8 cellular contexts compared by ENCODE assay signal in genomic region chr6:39166189-39166917, GRCh38. TPM values are rescaled to one million over a fixed set of nuclear protein-coding genes. Genes with fewer than 3 reads are reported as not detected.
DNase-seq lines count a peak whose midpoint lies in the region; ATAC-seq and TF ChIP-seq lines count a peak whose summit lies in the region.

No MANE protein-coding gene starts in this region.

- no peaks in the 10 kb centered on the region for H3K79me2 ChIP-seq in GM23338 (replicated peaks; ENCODE audit: insufficient read depth)

- H4K20me1 ChIP-seq in GM23338 (replicated peaks; ENCODE audit: insufficient read depth) = no peaks in the 10 kb centered on the region; the same call in 1 of the 2 replicates

- H3K4me3 ChIP-seq in GM23338 = no peak overlapping the region
- H3K4me3 ChIP-seq in brain microvascular endothelial cell (ENCODE audit: low read depth, low read length) = no peak overlapping the region

- no peaks in the 10 kb centered on the region for H3K9me2 ChIP-seq in GM23338 (ENCODE audit: insufficient read depth)

- H3K36me3 Mint-ChIP-seq in GM23338 (ENCODE audit: low read depth) (peaks cover 8% of the 10 kb centered on the region; the same call in 2 of the 3 replicates), immature natural killer cell (no peaks in the 10 kb centered on the region)

- H3K27ac Mint-ChIP-seq in GM23338 (no peak overlapping the region), immature natural killer cell (no peak overlapping the region)

- H3K4me2 ChIP-seq in GM23338 = no peak overlapping the region

- in situ Hi-C loops in brain microvascular endothelial cell (cut with HindIII; ENCODE audit: low pct_ligation_motif_present, low sequenced_read_pairs) = no loop called here

- H3K27ac ChIP-seq in GM23338 (ENCODE audit: low read depth) = no peak overlapping the region
- H3K27ac ChIP-seq in VCaP = no peak overlapping the region
- H3K27ac ChIP-seq in brain microvascular endothelial cell = no peak overlapping the region

- H3K27me3 Mint-ChIP-seq in GM23338 (ENCODE audit: insufficient read depth, low read depth, poor library complexity) = peaks cover 12% of the 10 kb centered on the region
- peaks cover 0 to 8% (median 5%) of the 10 kb centered on the region in 3 donors for H3K27me3 Mint-ChIP-seq in immature natural killer cell (ENCODE audit: low read depth in 3 of 3)

- peak; percentile 86 to 100 for TF ChIP-seq CTCF in GM23338 (conservative IDR thresholded peaks at IDR 0.05; ENCODE audit: low read depth in 2 of 2)
- peak; percentile 93 for TF ChIP-seq CTCF in VCaP (conservative IDR thresholded peaks at IDR 0.05)
- peak; percentile 92 for TF ChIP-seq CTCF in brain microvascular endothelial cell (IDR thresholded peaks at IDR 0.05; ENCODE audit: low read depth, low read length, missing control alignments)

- H3F3A ChIP-seq in GM23338 (replicated peaks; ENCODE audit: low read depth) = no peaks in the 10 kb centered on the region

- peaks cover under 1% of the 10 kb centered on the region; the same call in 1 of the 3 replicates for H3K9me3 Mint-ChIP-seq in GM23338
- no peaks in the 10 kb centered on the region for H3K9me3 Mint-ChIP-seq in immature natural killer cell

- H2AFZ ChIP-seq in GM23338 = no peak overlapping the region

- DNase-seq in C1 segment of cervical spinal cord (lab: John Stamatoyannopoulos, UW) (peak in 10 of 14 donors; percentile 12 to 71 (median 31)), GM23338 (ENCODE audit: low spot score) (peak; percentile 96), NCI-H2107 (lab: John Stamatoyannopoulos, UW) (peak; percentile 42), brain microvascular endothelial cell (peak; percentile 46), immature natural killer cell (peak; percentile 55 to 70 (median 63))
- peak; percentile 73 to 84 for DNase-seq in stimulated activated CD4-positive, alpha-beta T cell treated with anti-CD3 and anti-CD28 coated beads, Interleukin-15, amount 100 ng/mL, for 48 hours (ENCODE audit: low read depth in 2 of 2)

- ATAC-seq in GM23338 (peak; percentile 97), HG03565 (IDR thresholded peaks at IDR 0.05; ENCODE audit: unreplicated experiment) (no peak)

- peaks cover 5% of the 10 kb centered on the region; the same call in 2 of the 3 replicates for H3K4me1 Mint-ChIP-seq in GM23338
- peaks cover 2 to 5% of the 10 kb centered on the region in 2 donors for H3K4me1 Mint-ChIP-seq in immature natural killer cell

- H3K27me3 ChIP-seq in GM23338 (ENCODE audit: insufficient read depth) (no peaks in the 10 kb centered on the region), brain microvascular endothelial cell (replicated peaks) (no peaks in the 10 kb centered on the region)

- H3K4me1 ChIP-seq in GM23338 (ENCODE audit: insufficient read depth) = no peaks in the 10 kb centered on the region

- H3K4me3 Mint-ChIP-seq in GM23338 = no peak overlapping the region
- peak overlapping the region in 1 of 5 donors; percentile 40 for H3K4me3 Mint-ChIP-seq in immature natural killer cell

- H3K36me3 ChIP-seq in GM23338 (ENCODE audit: insufficient read depth) (no peaks in the 10 kb centered on the region), brain microvascular endothelial cell (replicated peaks) (no peaks in the 10 kb centered on the region)

TF ChIP-seq in GM23338, 12 proteins besides CTCF, POLR2A, EP300 and RAD21:
- TF ChIP-seq CREB1 (CRISPR knock-in tag; IDR thresholded peaks at IDR 0.05; ENCODE audit: low read depth) (peak; percentile 56), ZNF114 (CRISPR knock-in tag; IDR thresholded peaks at IDR 0.05) (no peak)

RNA-seq across cellular contexts. Expression of gene SAYSD1, which starts 51.4 kb away (rescaled TPM):
- 9.5 and 10.0 TPM in 2 replicates for total RNA-seq in GM23338 (2014; rRNA removed; shearing (Covaris generic))
- polyA plus RNA-seq in GM23338 (2016; fragmentation: Nextera tagmentation; extraction: Ambion mirVana) = 8.2 and 9.2 TPM in 2 replicates
- 10 to 100 TPM; 10.4 to 17.4 (median 16.1) TPM for polyA plus RNA-seq in immature natural killer cell

Comparison
In these comparisons a context has a peak if more than half of its experiments do, and no peak if none do; other contexts are left out.
1. DNase-seq: peak in every context shown above with its lines; median percentile 96 in GM23338; 78 in stimulated activated CD4-positive, alpha-beta T cell treated with anti-CD3 and anti-CD28 coated beads, Interleukin-15, amount 100 ng/mL, for 48 hours; 63 in immature natural killer cell; 46 in brain microvascular endothelial cell; 42 in NCI-H2107; 31 in C1 segment of cervical spinal cord.